ENCODE assay signal across 8 cellular contexts in the genomic region with DNA sequence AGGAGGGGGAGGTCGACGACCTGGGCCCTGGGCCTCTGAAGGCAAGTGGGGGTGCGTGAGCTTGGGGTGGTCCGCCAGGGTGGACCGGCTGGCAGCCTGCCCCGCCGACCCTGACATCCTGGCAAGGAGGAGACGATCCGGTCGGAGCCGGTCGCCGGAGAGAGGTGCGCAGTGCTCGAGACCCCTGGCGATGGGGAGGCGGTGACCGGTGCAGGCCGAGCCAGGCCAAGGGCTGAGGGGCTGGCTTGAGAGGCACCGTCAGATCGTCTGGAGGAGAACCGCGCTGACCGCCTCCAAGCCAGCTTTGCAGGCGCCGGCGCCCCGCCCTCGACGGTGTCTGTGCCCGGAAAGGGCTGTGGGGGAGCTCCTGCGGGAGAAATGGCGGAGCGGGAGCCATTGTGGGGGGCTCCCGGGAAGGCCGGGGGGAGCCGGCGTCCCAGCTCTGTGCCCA. TPM values are rescaled to one million over a fixed set of nuclear protein-coding genes. Genes with fewer than 3 reads are reported as not detected.
DNase-seq lines count a peak whose midpoint lies in the region; ATAC-seq and TF ChIP-seq lines count a peak whose summit lies in the region.

No MANE protein-coding gene starts in this region.

- intact Hi-C loops in Calu3 (cut with micrococcal nuclease; ENCODE audit: unreplicated experiment): no loop called here
- intact Hi-C loops in upper lobe of right lung (cut with DNase I): no loop called here

- H3K9me3 Mint-ChIP-seq in Calu3 (ENCODE audit: low read depth, unreplicated experiment): no peaks in the 10 kb centered on the region
- H3K9me3 Mint-ChIP-seq in T-helper 1 cell treated with Interleukin-12 subunit alpha and Interleukin-12 subunit beta and Interleukin-4 antibody, amounts not matched to agents 30 μg/mL and 1 μg/mL, for 36 hours: no peaks in the 10 kb centered on the region
- H3K9me3 Mint-ChIP-seq in effector memory CD8-positive, alpha-beta T cell: no peaks in the 10 kb centered on the region

- no peak for TF ChIP-seq CTCF in Calu3 (IDR thresholded peaks at IDR 0.05; ENCODE audit: unreplicated experiment)
- TF ChIP-seq CTCF in upper lobe of right lung (IDR thresholded peaks at IDR 0.05): no peak

- H3K36me3 Mint-ChIP-seq in Calu3 (ENCODE audit: insufficient read depth, unreplicated experiment): peaks cover 10% of the 10 kb centered on the region
- H3K36me3 Mint-ChIP-seq in T-helper 1 cell treated with Interleukin-12 subunit alpha and Interleukin-12 subunit beta and Interleukin-4 antibody, amounts not matched to agents 30 μg/mL and 1 μg/mL, for 36 hours (ENCODE audit: low read depth): no peaks in the 10 kb centered on the region
- no peaks in the 10 kb centered on the region for H3K36me3 Mint-ChIP-seq in effector memory CD8-positive, alpha-beta T cell (ENCODE audit: insufficient read depth)

- peak; percentile 37 for ATAC-seq in effector memory CD8-positive, alpha-beta T cell (replicated peaks)
- peak; percentile 71 for ATAC-seq in upper lobe of right lung
- no peak for ATAC-seq in HG03097 (IDR thresholded peaks at IDR 0.05; ENCODE audit: low FRiP score, unreplicated experiment)
- no peak for ATAC-seq in HG03521 (IDR thresholded peaks at IDR 0.05; ENCODE audit: unreplicated experiment)

- DNase-seq in Calu3 (peak; percentile 33), upper lobe of right lung (peak; percentile 66), COLO668 (lab: John Stamatoyannopoulos, UW; ENCODE audit: unreplicated experiment) (no peak)
- no peak for DNase-seq in effector memory CD8-positive, alpha-beta T cell

- no peaks in the 10 kb centered on the region for H3K27me3 ChIP-seq in upper lobe of right lung

- H3K27me3 Mint-ChIP-seq in Calu3 (ENCODE audit: unreplicated experiment): no peaks in the 10 kb centered on the region
- H3K27me3 Mint-ChIP-seq in T-helper 1 cell treated with Interleukin-12 subunit alpha and Interleukin-12 subunit beta and Interleukin-4 antibody, amounts not matched to agents 30 μg/mL and 1 μg/mL, for 36 hours (ENCODE audit: low read depth): no peaks in the 10 kb centered on the region
- H3K27me3 Mint-ChIP-seq in effector memory CD8-positive, alpha-beta T cell: no peaks in the 10 kb centered on the region

- H3K4me3 ChIP-seq in mesodermal cell (ENCODE audit: extremely low read depth, insufficient read depth, low read length, poor library complexity, severe bottlenecking) (peak overlapping the region; percentile 48), upper lobe of right lung (peak overlapping the region; percentile 52)

- peak overlapping the region; percentile 56 for H3K27ac Mint-ChIP-seq in Calu3 (ENCODE audit: unreplicated experiment)
- H3K27ac Mint-ChIP-seq in T-helper 1 cell treated with Interleukin-12 subunit alpha and Interleukin-12 subunit beta and Interleukin-4 antibody, amounts not matched to agents 30 μg/mL and 1 μg/mL, for 36 hours: no peak overlapping the region
- no peak overlapping the region for H3K27ac Mint-ChIP-seq in effector memory CD8-positive, alpha-beta T cell

- CTCF ChIA-PET in Calu3 (lab: Charles Lee): no interaction called here

- H3K27ac ChIP-seq in mesodermal cell (ENCODE audit: low read depth, low read length, severe bottlenecking): no peak overlapping the region
- no peak overlapping the region for H3K27ac ChIP-seq in upper lobe of right lung

- H3K4me1 Mint-ChIP-seq in Calu3 (ENCODE audit: low read depth, unreplicated experiment): no peaks in the 10 kb centered on the region
- H3K4me1 Mint-ChIP-seq in T-helper 1 cell treated with Interleukin-12 subunit alpha and Interleukin-12 subunit beta and Interleukin-4 antibody, amounts not matched to agents 30 μg/mL and 1 μg/mL, for 36 hours (ENCODE audit: low read depth): peaks cover 2% of the 10 kb centered on the region
- H3K4me1 Mint-ChIP-seq in effector memory CD8-positive, alpha-beta T cell (ENCODE audit: low read depth in 2 of 2): no peaks in the 10 kb centered on the region

- H3K36me3 ChIP-seq in mesodermal cell (ENCODE audit: control insufficient read depth, insufficient read depth, low read length) (peaks cover 3% of the 10 kb centered on the region), upper lobe of right lung (no peaks in the 10 kb centered on the region)

- H3K4me1 ChIP-seq in mesodermal cell (ENCODE audit: control insufficient read depth, insufficient read depth, low read length, poor library complexity, severe bottlenecking) (no peaks in the 10 kb centered on the region), upper lobe of right lung (no peaks in the 10 kb centered on the region)

- WGBS in mesodermal cell (ENCODE audit: insufficient coverage in 2 of 2), 2 experiments: 0% methylated on average over 9 to 18 of the region's 38 CpGs

- peak overlapping the region; percentile 83 for H3K4me3 Mint-ChIP-seq in Calu3 (ENCODE audit: low read depth, unreplicated experiment)
- peak overlapping the region; percentile 79 for H3K4me3 Mint-ChIP-seq in T-helper 1 cell treated with Interleukin-12 subunit alpha and Interleukin-12 subunit beta and Interleukin-4 antibody, amounts not matched to agents 30 μg/mL and 1 μg/mL, for 36 hours
- H3K4me3 Mint-ChIP-seq in effector memory CD8-positive, alpha-beta T cell: peak overlapping the region; percentile 80 to 83

- BruUV-seq in Calu3 (replicated peaks; lab: Mats Ljungman, UMichigan): no TSS peak

- H3K9me3 ChIP-seq in mesodermal cell (ENCODE audit: control insufficient read depth, low read length): no peaks in the 10 kb centered on the region
- no peaks in the 10 kb centered on the region for H3K9me3 ChIP-seq in upper lobe of right lung

RNA-seq across cellular contexts. Expression of gene GPRASP3, which starts 25.6 kb away (rescaled TPM):
- total RNA-seq in Calu3 (2022): 4.9 and 5.5 TPM in 2 replicates
- polyA plus RNA-seq in mesodermal cell (2013, experiment 1 of 2): 5.4 TPM
- 5.7 TPM for polyA plus RNA-seq in mesodermal cell (2013, experiment 2 of 2)
- total RNA-seq in upper lobe of right lung: 4.3 TPM

RNA-seq across cellular contexts. Expression of gene GPRASP2, which starts 33.9 kb away (rescaled TPM):
- total RNA-seq in Calu3 (2022) (7.1 and 9.0 TPM in 2 replicates), upper lobe of right lung (8.0 TPM)
- 14.3 TPM for polyA plus RNA-seq in mesodermal cell (2013, experiment 1 of 2)
- 11.9 TPM for polyA plus RNA-seq in mesodermal cell (2013, experiment 2 of 2)

Comparison
In these comparisons a context has a peak if more than half of its experiments do, and no peak if none do; other contexts are left out.
1. DNase-seq: peak in Calu3 (single experiment) and upper lobe of right lung (single experiment); none in effector memory CD8-positive, alpha-beta T cell (0 of 3) and COLO668 (single experiment).
2. ATAC-seq: peak in effector memory CD8-positive, alpha-beta T cell (single experiment) and upper lobe of right lung (single experiment); none in HG03097 (single experiment) and HG03521 (single experiment).
3. Peak in every context shown above with its lines, with median percentiles within 50 percentile points of each other: H3K4me3 Mint-ChIP-seq.